Comparison of ENCODE assay signal across 2 cellular contexts in the genomic region with DNA sequence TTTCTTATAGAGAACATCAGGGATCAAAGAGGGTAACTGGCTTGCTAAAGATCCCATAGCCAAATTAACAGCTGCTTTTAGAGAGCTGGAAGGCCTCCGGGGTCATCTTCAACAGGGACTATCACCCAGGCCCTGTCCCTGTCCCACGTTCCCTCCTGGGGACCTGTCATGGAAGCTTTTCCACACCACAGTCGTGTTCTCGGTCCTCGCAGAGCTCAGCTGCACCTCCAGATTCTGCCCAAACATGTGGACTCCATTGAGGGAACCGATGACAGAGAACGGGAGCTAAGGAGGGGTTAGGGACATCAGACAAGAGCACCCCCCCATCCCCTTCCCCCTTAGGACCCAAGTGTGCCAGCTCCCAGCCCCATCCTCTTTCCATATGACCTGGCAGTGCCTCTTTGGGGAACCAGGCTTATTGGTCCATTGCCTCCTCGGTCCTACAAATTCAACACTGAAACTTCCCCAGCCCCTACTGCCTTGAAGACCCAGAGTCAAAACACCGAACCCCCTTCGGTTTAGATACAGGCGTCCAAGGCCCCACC.
TF ChIP-seq lines count a peak whose summit lies in the region.

No MANE protein-coding gene starts in this region.

TF ChIP-seq in liver, 16 proteins besides CTCF, POLR2A, EP300 and RAD21:
- TF ChIP-seq JUND (IDR thresholded peaks at IDR 0.05) (no peak), NR2F2 (IDR thresholded peaks at IDR 0.05) (no peak), TAF1 (conservative IDR thresholded peaks at IDR 0.05) (no peak), EGR1 (IDR thresholded peaks at IDR 0.05; ENCODE audit: low read depth in 2 of 2) (no peak), YY1 (IDR thresholded peaks at IDR 0.05) (no peak), FOXA1 (IDR thresholded peaks at IDR 0.05) (no peak), FOXA2 (IDR thresholded peaks at IDR 0.05) (no peak), SP1 (IDR thresholded peaks at IDR 0.05) (no peak), RXRA (IDR thresholded peaks at IDR 0.05) (no peak), HNF4A (conservative IDR thresholded peaks at IDR 0.05) (no peak), HNF4G (IDR thresholded peaks at IDR 0.05) (no peak), GABPA (IDR thresholded peaks at IDR 0.05 in 1 of 2, conservative IDR thresholded peaks at IDR 0.05 in 1 of 2) (no peak)
- TF ChIP-seq, protein P1, sequence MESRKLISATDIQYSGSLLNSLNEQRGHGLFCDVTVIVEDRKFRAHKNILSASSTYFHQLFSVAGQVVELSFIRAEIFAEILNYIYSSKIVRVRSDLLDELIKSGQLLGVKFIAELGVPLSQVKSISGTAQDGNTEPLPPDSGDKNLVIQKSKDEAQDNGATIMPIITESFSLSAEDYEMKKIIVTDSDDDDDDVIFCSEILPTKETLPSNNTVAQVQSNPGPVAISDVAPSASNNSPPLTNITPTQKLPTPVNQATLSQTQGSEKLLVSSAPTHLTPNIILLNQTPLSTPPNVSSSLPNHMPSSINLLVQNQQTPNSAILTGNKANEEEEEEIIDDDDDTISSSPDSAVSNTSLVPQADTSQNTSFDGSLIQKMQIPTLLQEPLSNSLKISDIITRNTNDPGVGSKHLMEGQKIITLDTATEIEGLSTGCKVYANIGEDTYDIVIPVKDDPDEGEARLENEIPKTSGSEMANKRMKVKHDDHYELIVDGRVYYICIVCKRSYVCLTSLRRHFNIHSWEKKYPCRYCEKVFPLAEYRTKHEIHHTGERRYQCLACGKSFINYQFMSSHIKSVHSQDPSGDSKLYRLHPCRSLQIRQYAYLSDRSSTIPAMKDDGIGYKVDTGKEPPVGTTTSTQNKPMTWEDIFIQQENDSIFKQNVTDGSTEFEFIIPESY (IDR thresholded peaks at IDR 0.05), result no peak
- TF ChIP-seq, protein P2, sequence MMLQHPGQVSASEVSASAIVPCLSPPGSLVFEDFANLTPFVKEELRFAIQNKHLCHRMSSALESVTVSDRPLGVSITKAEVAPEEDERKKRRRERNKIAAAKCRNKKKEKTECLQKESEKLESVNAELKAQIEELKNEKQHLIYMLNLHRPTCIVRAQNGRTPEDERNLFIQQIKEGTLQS (IDR thresholded peaks at IDR 0.05), result no peak
- TF ChIP-seq, protein P3, sequence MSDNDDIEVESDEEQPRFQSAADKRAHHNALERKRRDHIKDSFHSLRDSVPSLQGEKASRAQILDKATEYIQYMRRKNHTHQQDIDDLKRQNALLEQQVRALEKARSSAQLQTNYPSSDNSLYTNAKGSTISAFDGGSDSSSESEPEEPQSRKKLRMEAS (IDR thresholded peaks at IDR 0.05), result no peak
- TF ChIP-seq, protein P4, sequence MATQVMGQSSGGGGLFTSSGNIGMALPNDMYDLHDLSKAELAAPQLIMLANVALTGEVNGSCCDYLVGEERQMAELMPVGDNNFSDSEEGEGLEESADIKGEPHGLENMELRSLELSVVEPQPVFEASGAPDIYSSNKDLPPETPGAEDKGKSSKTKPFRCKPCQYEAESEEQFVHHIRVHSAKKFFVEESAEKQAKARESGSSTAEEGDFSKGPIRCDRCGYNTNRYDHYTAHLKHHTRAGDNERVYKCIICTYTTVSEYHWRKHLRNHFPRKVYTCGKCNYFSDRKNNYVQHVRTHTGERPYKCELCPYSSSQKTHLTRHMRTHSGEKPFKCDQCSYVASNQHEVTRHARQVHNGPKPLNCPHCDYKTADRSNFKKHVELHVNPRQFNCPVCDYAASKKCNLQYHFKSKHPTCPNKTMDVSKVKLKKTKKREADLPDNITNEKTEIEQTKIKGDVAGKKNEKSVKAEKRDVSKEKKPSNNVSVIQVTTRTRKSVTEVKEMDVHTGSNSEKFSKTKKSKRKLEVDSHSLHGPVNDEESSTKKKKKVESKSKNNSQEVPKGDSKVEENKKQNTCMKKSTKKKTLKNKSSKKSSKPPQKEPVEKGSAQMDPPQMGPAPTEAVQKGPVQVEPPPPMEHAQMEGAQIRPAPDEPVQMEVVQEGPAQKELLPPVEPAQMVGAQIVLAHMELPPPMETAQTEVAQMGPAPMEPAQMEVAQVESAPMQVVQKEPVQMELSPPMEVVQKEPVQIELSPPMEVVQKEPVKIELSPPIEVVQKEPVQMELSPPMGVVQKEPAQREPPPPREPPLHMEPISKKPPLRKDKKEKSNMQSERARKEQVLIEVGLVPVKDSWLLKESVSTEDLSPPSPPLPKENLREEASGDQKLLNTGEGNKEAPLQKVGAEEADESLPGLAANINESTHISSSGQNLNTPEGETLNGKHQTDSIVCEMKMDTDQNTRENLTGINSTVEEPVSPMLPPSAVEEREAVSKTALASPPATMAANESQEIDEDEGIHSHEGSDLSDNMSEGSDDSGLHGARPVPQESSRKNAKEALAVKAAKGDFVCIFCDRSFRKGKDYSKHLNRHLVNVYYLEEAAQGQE (IDR thresholded peaks at IDR 0.05), result no peak

TF ChIP-seq in HepG2, 621 proteins besides CTCF, POLR2A, EP300 and RAD21:
- TF ChIP-seq, protein P5, sequence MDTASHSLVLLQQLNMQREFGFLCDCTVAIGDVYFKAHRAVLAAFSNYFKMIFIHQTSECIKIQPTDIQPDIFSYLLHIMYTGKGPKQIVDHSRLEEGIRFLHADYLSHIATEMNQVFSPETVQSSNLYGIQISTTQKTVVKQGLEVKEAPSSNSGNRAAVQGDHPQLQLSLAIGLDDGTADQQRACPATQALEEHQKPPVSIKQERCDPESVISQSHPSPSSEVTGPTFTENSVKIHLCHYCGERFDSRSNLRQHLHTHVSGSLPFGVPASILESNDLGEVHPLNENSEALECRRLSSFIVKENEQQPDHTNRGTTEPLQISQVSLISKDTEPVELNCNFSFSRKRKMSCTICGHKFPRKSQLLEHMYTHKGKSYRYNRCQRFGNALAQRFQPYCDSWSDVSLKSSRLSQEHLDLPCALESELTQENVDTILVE (CRISPR knock-in tag; IDR thresholded peaks at IDR 0.05), result no peak
- no peak for TF ChIP-seq HNRNPLL (IDR thresholded peaks at IDR 0.05; ENCODE audit: low read depth, low read length, poor library complexity, severe bottlenecking)
- no peak for TF ChIP-seq POGZ (CRISPR knock-in tag; IDR thresholded peaks at IDR 0.05)
- TF ChIP-seq HNRNPK (IDR thresholded peaks at IDR 0.05; ENCODE audit: low read depth, low read length, poor library complexity, severe bottlenecking), result no peak
- TF ChIP-seq BCL6 (CRISPR knock-in tag; IDR thresholded peaks at IDR 0.05), result no peak
- no peak for TF ChIP-seq SP1 (IDR thresholded peaks at IDR 0.05)
- no peak for TF ChIP-seq SP1 (CRISPR knock-in tag; IDR thresholded peaks at IDR 0.05)
- TF ChIP-seq ZNF329 (CRISPR knock-in tag; IDR thresholded peaks at IDR 0.05; ENCODE audit: low read depth), result no peak
- TF ChIP-seq, protein P6, sequence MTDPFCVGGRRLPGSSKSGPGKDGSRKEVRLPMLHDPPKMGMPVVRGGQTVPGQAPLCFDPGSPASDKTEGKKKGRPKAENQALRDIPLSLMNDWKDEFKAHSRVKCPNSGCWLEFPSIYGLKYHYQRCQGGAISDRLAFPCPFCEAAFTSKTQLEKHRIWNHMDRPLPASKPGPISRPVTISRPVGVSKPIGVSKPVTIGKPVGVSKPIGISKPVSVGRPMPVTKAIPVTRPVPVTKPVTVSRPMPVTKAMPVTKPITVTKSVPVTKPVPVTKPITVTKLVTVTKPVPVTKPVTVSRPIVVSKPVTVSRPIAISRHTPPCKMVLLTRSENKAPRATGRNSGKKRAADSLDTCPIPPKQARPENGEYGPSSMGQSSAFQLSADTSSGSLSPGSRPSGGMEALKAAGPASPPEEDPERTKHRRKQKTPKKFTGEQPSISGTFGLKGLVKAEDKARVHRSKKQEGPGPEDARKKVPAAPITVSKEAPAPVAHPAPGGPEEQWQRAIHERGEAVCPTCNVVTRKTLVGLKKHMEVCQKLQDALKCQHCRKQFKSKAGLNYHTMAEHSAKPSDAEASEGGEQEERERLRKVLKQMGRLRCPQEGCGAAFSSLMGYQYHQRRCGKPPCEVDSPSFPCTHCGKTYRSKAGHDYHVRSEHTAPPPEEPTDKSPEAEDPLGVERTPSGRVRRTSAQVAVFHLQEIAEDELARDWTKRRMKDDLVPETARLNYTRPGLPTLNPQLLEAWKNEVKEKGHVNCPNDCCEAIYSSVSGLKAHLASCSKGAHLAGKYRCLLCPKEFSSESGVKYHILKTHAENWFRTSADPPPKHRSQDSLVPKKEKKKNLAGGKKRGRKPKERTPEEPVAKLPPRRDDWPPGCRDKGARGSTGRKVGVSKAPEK (CRISPR knock-in tag; IDR thresholded peaks at IDR 0.05; ENCODE audit: borderline replicate concordance), result no peak
- no peak for TF ChIP-seq NFYB (CRISPR knock-in tag; IDR thresholded peaks at IDR 0.05)
- TF ChIP-seq, protein P7, sequence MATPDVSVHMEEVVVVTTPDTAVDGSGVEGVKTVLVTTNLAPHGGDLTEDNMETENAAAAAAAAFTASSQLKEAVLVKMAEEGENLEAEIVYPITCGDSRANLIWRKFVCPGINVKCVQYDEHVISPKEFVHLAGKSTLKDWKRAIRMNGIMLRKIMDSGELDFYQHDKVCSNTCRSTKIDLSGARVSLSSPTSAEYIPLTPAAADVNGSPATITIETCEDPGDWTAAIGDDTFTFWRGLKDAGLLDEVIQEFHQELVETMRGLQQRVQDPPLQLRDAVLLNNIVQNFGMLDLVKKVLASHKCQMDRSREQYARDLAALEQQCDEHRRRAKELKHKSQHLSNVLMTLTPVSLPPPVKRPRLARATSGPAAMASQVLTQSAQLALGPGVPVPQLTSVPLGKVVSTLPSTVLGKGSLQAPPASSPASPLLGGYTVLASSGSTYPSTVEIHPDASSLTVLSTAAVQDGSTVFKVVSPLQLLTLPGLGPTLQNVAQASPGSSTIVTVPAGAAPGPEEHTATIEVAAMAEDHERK (CRISPR knock-in tag; IDR thresholded peaks at IDR 0.05; ENCODE audit: low read depth), result no peak
- no peak for TF ChIP-seq ZKSCAN8 (CRISPR knock-in tag; IDR thresholded peaks at IDR 0.05; ENCODE audit: borderline replicate concordance)
- TF ChIP-seq ATF7-NPFF (CRISPR knock-in tag; IDR thresholded peaks at IDR 0.05; ENCODE audit: low read depth), result no peak
- no peak for TF ChIP-seq SMAD3 (CRISPR knock-in tag; IDR thresholded peaks at IDR 0.05)
- no peak for TF ChIP-seq ZNF549 (CRISPR knock-in tag; IDR thresholded peaks at IDR 0.05)
- TF ChIP-seq HOXA7 (CRISPR knock-in tag; IDR thresholded peaks at IDR 0.05), result no peak
